In genomic region chr1:233362743-233363142, GRCh38 we compare ENCODE assay signal across 7 cellular contexts.
"Had no signal": no experiment of that assay in that cellular context is flagged by ENCODE, and none has a peak within 500 bp of the region (broad histone marks: within the 10 kb centered on the region; RNA-seq: fewer than 3 reads in every experiment).

No MANE protein-coding gene starts in this region.

- H3K4me2 ChIP-seq: GM23338 had no signal

- ATAC-seq: GM23338 had no signal

- H3K4me3 ChIP-seq: GM23338 had no signal

- FAIRE-seq: H1, H54, HTR-8/SVneo had no signal

- H2AFZ ChIP-seq: GM23338 had no signal

- DNase-seq: H9, HCEC 1CT, IMR-90 had no signal
